In genomic region chr16:19210175-19210924, GRCh38 we compare ENCODE assay signal across 9 cellular contexts. TPM values are rescaled to one million over a fixed set of nuclear protein-coding genes. Genes with fewer than 3 reads are reported as not detected.
DNase-seq lines count a peak whose midpoint lies in the region; ATAC-seq and TF ChIP-seq lines count a peak whose summit lies in the region.
"Had no signal": no experiment of that assay in that cellular context is flagged by ENCODE, and none has a peak within 500 bp of the region (broad histone marks: within the 10 kb centered on the region; RNA-seq: fewer than 3 reads in every experiment).

No MANE protein-coding gene starts in this region.

- no peak for TF ChIP-seq POLR2A in gastroesophageal sphincter (IDR thresholded peaks at IDR 0.05)
- TF ChIP-seq POLR2A in ovary (IDR thresholded peaks at IDR 0.05) = no peak

- H3K27me3 ChIP-seq in gastroesophageal sphincter = no peaks in the 10 kb centered on the region
- H3K27me3 ChIP-seq in ovary = no peaks in the 10 kb centered on the region

- intact Hi-C loops in dendritic cell treated with granulocyte-macrophage colony-stimulating factor and Interleukin-4, amounts not matched to agents 40 ng/mL and 50 ng/mL, for 4 days (cut with micrococcal nuclease) = no loop called here
- intact Hi-C loops in ovary (cut with DNase I) = no loop called here

- peak; percentile 30 for TF ChIP-seq CTCF in GM10266 (IDR thresholded peaks at IDR 0.05; ENCODE audit: control insufficient read depth, insufficient read depth, low read depth, missing control alignments)
- TF ChIP-seq CTCF in gastroesophageal sphincter (IDR thresholded peaks at IDR 0.05) = no peak
- no peak for TF ChIP-seq CTCF in ovary (IDR thresholded peaks at IDR 0.05)

- TF ChIP-seq EP300 in gastroesophageal sphincter (IDR thresholded peaks at IDR 0.05) (no peak), ovary (IDR thresholded peaks at IDR 0.05) (no peak)

- WGBS in gastroesophageal sphincter (ENCODE audit: low coverage in 1 of 2), 2 donors = 53 to 61% methylated on average over 10 of the region's 10 CpGs
- WGBS in ovary, 3 donors = 48 to 67% (median 51%) methylated on average over 10 of the region's 10 CpGs

- H3K9me3 ChIP-seq in gastroesophageal sphincter (no peaks in the 10 kb centered on the region), ovary (no peaks in the 10 kb centered on the region)

- H3K27ac ChIP-seq in gastroesophageal sphincter (no peak overlapping the region), ovary (no peak overlapping the region)

- no peak overlapping the region for H3K4me3 ChIP-seq in gastroesophageal sphincter
- H3K4me3 ChIP-seq in ovary = no peak overlapping the region

- H3K4me1 Mint-ChIP-seq in dendritic cell treated with granulocyte-macrophage colony-stimulating factor and Interleukin-4, amounts not matched to agents 40 ng/mL and 50 ng/mL, for 4 days (ENCODE audit: low read depth) = peaks cover 67% of the 10 kb centered on the region

- DNase-seq in GM10266 (ENCODE audit: extremely low spot score) (peak; percentile 52), HT-29 (ENCODE audit: low spot score) (peak; percentile 26), NCI-H2081 (lab: John Stamatoyannopoulos, UW) (no peak), ovary (no peak)
- no peak for DNase-seq in activated CD4-positive, alpha-beta T cell treated with anti-CD3 and anti-CD28 coated beads for 4 hours

- peaks cover 27% of the 10 kb centered on the region for H3K9me3 Mint-ChIP-seq in dendritic cell treated with granulocyte-macrophage colony-stimulating factor and Interleukin-4, amounts not matched to agents 40 ng/mL and 50 ng/mL, for 4 days

- H3K36me3 ChIP-seq in gastroesophageal sphincter (no peaks in the 10 kb centered on the region), ovary (no peaks in the 10 kb centered on the region)

- peaks cover 75% of the 10 kb centered on the region for H3K36me3 Mint-ChIP-seq in dendritic cell treated with granulocyte-macrophage colony-stimulating factor and Interleukin-4, amounts not matched to agents 40 ng/mL and 50 ng/mL, for 4 days (ENCODE audit: low read depth)

- peak overlapping the region; percentile 76 for H3K27ac Mint-ChIP-seq in dendritic cell treated with granulocyte-macrophage colony-stimulating factor and Interleukin-4, amounts not matched to agents 40 ng/mL and 50 ng/mL, for 4 days

- ATAC-seq in GM21529 (IDR thresholded peaks at IDR 0.05; ENCODE audit: unreplicated experiment) (peak; percentile 82), gastroesophageal sphincter (no peak)

- H3K4me1 ChIP-seq in gastroesophageal sphincter (no peaks in the 10 kb centered on the region), ovary (ENCODE audit: insufficient read depth) (no peaks in the 10 kb centered on the region)

- peak overlapping the region; percentile 33 for H3K4me3 Mint-ChIP-seq in dendritic cell treated with granulocyte-macrophage colony-stimulating factor and Interleukin-4, amounts not matched to agents 40 ng/mL and 50 ng/mL, for 4 days

- H3K27me3 Mint-ChIP-seq in dendritic cell treated with granulocyte-macrophage colony-stimulating factor and Interleukin-4, amounts not matched to agents 40 ng/mL and 50 ng/mL, for 4 days = no peaks in the 10 kb centered on the region

RNA-seq across cellular contexts. Expression of gene SYT17, which starts 42.3 kb away (rescaled TPM):
- 0.38 and 0.57 TPM in 2 replicates for total RNA-seq in HT-29 (2014; rRNA removed; shearing (Covaris generic))
- total RNA-seq in gastroesophageal sphincter (1 to 10 TPM; 4.2 to 9.0 (median 6.3) TPM), ovary (1 to 10 TPM in 2 of 7 donors, under 1 TPM in 5; 0.36 to 1.5 (median 0.82) TPM)
- under 1 TPM; 0.65 to 0.88 TPM for polyA plus RNA-seq in ovary
- total RNA-seq: T-helper 2 cell treated with Interferon-gamma antibody and Interleukin-4, amounts not matched to agents 100 ng/mL and 5 ng/mL, for 36 hours had no signal

Comparison
In these comparisons a context has a peak if more than half of its experiments do, and no peak if none do; other contexts are left out.
1. DNase-seq: peak in GM10266 (single experiment) and HT-29 (single experiment); none in NCI-H2081 (0 of 2), activated CD4-positive, alpha-beta T cell treated with anti-CD3 and anti-CD28 coated beads for 4 hours (0 of 2) and ovary (0 of 5).